Comparison of ENCODE assay signal across 1 cellular context in the genomic region with DNA sequence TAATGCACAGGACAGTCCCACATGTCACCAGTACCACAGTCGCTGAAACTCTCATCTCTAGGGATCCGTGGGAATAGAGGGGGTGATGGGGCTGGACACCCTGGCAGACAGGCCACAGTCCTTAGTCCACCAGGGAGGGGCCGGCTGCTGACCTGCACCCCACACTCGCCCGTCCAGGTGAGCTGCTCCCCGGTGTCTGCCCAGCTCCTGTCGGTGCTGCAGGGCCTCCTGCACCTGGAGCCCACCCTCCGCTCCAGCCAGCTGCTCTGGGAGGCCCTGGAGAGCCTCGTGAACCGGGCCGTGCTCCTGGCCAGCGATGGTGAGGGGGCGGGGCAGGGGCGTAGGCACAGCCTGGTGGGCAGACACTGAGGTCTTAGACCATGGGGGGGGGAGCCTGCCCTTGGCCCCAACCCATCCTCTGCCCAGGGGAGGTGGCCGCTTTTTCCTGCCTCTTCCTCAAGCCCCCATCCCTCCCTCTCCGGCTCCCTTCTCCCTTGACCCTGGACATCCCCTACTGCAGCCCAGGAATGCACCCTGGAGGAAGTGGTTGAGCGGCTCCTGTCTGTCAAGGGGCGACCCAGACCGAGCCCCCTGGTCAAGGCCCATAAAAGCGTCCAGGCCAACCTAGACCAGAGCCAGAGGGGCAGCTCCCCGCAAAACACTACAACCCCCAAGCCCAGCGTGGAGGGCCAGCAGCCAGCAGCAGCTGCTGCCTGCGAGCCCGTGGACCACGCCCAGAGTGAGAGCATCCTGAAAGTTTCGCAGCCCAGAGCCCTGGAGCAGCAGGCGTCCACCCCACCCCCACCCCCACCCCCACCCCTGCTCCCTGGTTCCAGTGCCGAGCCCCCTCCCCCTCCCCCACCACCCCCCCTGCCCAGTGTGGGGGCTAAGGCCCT.
TF ChIP-seq lines count a peak whose summit lies in the region.

No MANE protein-coding gene starts in this region.

TF ChIP-seq in IMR-90, 13 proteins besides CTCF, POLR2A, EP300 and RAD21:
- TF ChIP-seq, protein P1, sequence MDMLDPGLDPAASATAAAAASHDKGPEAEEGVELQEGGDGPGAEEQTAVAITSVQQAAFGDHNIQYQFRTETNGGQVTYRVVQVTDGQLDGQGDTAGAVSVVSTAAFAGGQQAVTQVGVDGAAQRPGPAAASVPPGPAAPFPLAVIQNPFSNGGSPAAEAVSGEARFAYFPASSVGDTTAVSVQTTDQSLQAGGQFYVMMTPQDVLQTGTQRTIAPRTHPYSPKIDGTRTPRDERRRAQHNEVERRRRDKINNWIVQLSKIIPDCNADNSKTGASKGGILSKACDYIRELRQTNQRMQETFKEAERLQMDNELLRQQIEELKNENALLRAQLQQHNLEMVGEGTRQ (IDR thresholded peaks at IDR 0.05; ENCODE audit: low read depth, low read length), result no peak
- TF ChIP-seq CEBPB (IDR thresholded peaks at IDR 0.05; ENCODE audit: low read depth, low read length) (no peak), NFE2L2 (IDR thresholded peaks at IDR 0.05; ENCODE audit: low read depth, low read length) (no peak), MXI1 (IDR thresholded peaks at IDR 0.05; ENCODE audit: borderline replicate concordance, low read depth, low read length) (no peak), MAZ (IDR thresholded peaks at IDR 0.05; ENCODE audit: borderline replicate concordance, low read depth, low read length) (no peak), FOS (IDR thresholded peaks at IDR 0.05; ENCODE audit: low read depth, low read length) (no peak), SMC3 (IDR thresholded peaks at IDR 0.05; ENCODE audit: low read depth, low read length) (no peak), RFX5 (IDR thresholded peaks at IDR 0.05; ENCODE audit: low read depth, low read length) (no peak), RCOR1 (IDR thresholded peaks at IDR 0.05; ENCODE audit: insufficient replicate concordance, low read length) (no peak), MAFK (IDR thresholded peaks at IDR 0.05; ENCODE audit: low read depth, low read length) (no peak), CHD1 (IDR thresholded peaks at IDR 0.05; ENCODE audit: low read depth, low read length) (no peak), BHLHE40 (IDR thresholded peaks at IDR 0.05; ENCODE audit: low read depth, low read length) (no peak)
- TF ChIP-seq, protein P2, sequence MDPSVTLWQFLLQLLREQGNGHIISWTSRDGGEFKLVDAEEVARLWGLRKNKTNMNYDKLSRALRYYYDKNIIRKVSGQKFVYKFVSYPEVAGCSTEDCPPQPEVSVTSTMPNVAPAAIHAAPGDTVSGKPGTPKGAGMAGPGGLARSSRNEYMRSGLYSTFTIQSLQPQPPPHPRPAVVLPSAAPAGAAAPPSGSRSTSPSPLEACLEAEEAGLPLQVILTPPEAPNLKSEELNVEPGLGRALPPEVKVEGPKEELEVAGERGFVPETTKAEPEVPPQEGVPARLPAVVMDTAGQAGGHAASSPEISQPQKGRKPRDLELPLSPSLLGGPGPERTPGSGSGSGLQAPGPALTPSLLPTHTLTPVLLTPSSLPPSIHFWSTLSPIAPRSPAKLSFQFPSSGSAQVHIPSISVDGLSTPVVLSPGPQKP (IDR thresholded peaks at IDR 0.05; ENCODE audit: borderline replicate concordance, low read depth, low read length), result no peak
